ENCODE assay signal across 1 cellular context in genomic region chr2:96823203-96823602, GRCh38.
TF ChIP-seq lines count a peak whose summit lies in the region.

No MANE protein-coding gene starts in this region.

TF ChIP-seq in HepG2, 621 proteins besides CTCF, POLR2A, EP300 and RAD21:
- no peak for TF ChIP-seq LRRFIP1 (CRISPR knock-in tag; conservative IDR thresholded peaks at IDR 0.05)
- 0 out of 2 replicates have a peak, but pooled peaks have one; percentile 14 for TF ChIP-seq ZFY (CRISPR knock-in tag; IDR thresholded peaks at IDR 0.05)
- no peak for TF ChIP-seq CCAR2 (optimal IDR thresholded peaks at IDR 0.05; ENCODE audit: low read depth, low read length)
- no peak for TF ChIP-seq NFKB2 (CRISPR knock-in tag; IDR thresholded peaks at IDR 0.05; ENCODE audit: borderline replicate concordance)
- TF ChIP-seq ZNF414 (CRISPR knock-in tag; IDR thresholded peaks at IDR 0.05): no peak
- peak; percentile 62 for TF ChIP-seq AGO2 (optimal IDR thresholded peaks at IDR 0.05; ENCODE audit: low read depth, low read length)
- no peak for TF ChIP-seq RELA (CRISPR knock-in tag; IDR thresholded peaks at IDR 0.05)
- no peak for TF ChIP-seq HES4 (CRISPR knock-in tag; IDR thresholded peaks at IDR 0.05; ENCODE audit: borderline replicate concordance)
- no peak for TF ChIP-seq ZNF225 (CRISPR knock-in tag; IDR thresholded peaks at IDR 0.05)
- TF ChIP-seq ZFP91 (CRISPR knock-in tag; IDR thresholded peaks at IDR 0.05; ENCODE audit: borderline replicate concordance): no peak
- TF ChIP-seq ZNF12 (CRISPR knock-in tag; IDR thresholded peaks at IDR 0.05): no peak
- no peak for TF ChIP-seq NFRKB (IDR thresholded peaks at IDR 0.05)
- TF ChIP-seq ZNF687 (CRISPR knock-in tag; IDR thresholded peaks at IDR 0.05): peak; percentile 47
